9 cellular contexts compared by ENCODE assay signal in the genomic region with DNA sequence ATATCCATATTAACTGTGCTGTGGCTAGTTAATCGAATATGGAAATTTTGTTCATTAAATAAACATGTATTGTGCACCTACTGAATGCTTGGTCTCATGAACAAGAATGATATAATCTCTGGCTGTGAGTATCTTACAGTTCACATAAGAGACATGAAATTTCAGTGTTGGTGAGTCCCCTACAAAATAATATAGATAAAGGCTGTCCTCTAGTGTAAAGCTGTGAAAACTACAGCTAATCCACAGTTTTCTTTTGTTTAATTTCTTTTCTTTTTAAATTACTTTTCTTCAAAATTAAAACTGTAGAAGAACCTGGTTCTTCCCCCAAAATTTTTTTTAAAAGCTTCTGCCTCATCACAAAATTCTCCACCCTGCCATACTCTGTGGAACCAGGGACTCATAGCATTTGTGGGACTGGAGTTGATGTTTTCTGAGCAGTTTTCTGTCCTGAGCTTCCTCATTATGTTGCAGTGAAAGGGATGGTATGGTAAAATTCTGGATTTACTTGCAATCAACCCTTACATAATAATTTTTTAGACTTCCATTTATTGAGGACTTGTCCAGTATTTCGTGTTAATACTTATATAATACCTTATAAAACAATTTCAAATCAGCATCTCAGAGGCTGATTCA.
DNase-seq lines count a peak whose midpoint lies in the region; ATAC-seq and TF ChIP-seq lines count a peak whose summit lies in the region.
"Had no signal": no experiment of that assay in that cellular context is flagged by ENCODE, and none has a peak within 500 bp of the region (broad histone marks: within the 10 kb centered on the region; RNA-seq: fewer than 3 reads in every experiment).

No MANE protein-coding gene starts in this region.

- no peak overlapping the region for H3K27ac ChIP-seq in testis

- TF ChIP-seq POLR2A in testis (IDR thresholded peaks at IDR 0.05) = no peak

- TF ChIP-seq CTCF in fibroblast of the aortic adventitia (IDR thresholded peaks at IDR 0.05; ENCODE audit: insufficient read depth, low read length) = peak; percentile 69
- peak in 2 of 3 experiments; percentile 40 to 56 for TF ChIP-seq CTCF in testis (IDR thresholded peaks at IDR 0.05)

- intact Hi-C loops in testis (cut with DNase I; ENCODE audit: low total_unique reads) = no loop called here

- no peak for ATAC-seq in GM19328 (IDR thresholded peaks at IDR 0.05; ENCODE audit: unreplicated experiment)

- H3K27me3 ChIP-seq in testis = no peaks in the 10 kb centered on the region

- DNase-seq in NCI-H82 (lab: John Stamatoyannopoulos, UW) = peak; percentile 26
- no peak for DNase-seq in NCI-H82 treated with DMSO at 0.1 percent for 48 hours (lab: John Stamatoyannopoulos, UW; ENCODE audit: unreplicated experiment)
- peak; percentile 34 for DNase-seq in NCI-H774 (lab: John Stamatoyannopoulos, UW)
- peak; percentile 60 for DNase-seq in fibroblast of the aortic adventitia (ENCODE audit: low read depth)
- no peak for DNase-seq in testis
- no peak for DNase-seq in stimulated activated naive CD4-positive, alpha-beta T cell (lab: John Stamatoyannopoulos, UW)
- DNase-seq in NCI-H1930 (lab: John Stamatoyannopoulos, UW) = no peak
- DNase-seq: NCI-H2081 treated with DMSO at 0.1 percent for 48 hours had no signal

- H3K4me3 ChIP-seq in fibroblast of the aortic adventitia (ENCODE audit: low read depth, low read length) (no peak overlapping the region), testis (no peak overlapping the region)

- no peaks in the 10 kb centered on the region for H3K4me1 ChIP-seq in testis

- 18 to 43% methylated on average over 2 of the region's 2 CpGs for WGBS in testis, 2 donors

- no peaks in the 10 kb centered on the region for H3K36me3 ChIP-seq in testis (ENCODE audit: low read depth, missing control alignments)

- no peaks in the 10 kb centered on the region for H3K9me3 ChIP-seq in testis

Comparison
In these comparisons a context has a peak if more than half of its experiments do, and no peak if none do; other contexts are left out.
1. DNase-seq: peak in NCI-H82 (single experiment), NCI-H774 (single experiment) and fibroblast of the aortic adventitia (single experiment); none in NCI-H82 treated with DMSO at 0.1 percent for 48 hours (single experiment), testis (single experiment), stimulated activated naive CD4-positive, alpha-beta T cell (0 of 6) and NCI-H1930 (0 of 2).